Comparison of ENCODE assay signal across 8 cellular contexts in genomic region chr2:96251721-96252292, GRCh38. TPM values are rescaled to one million over a fixed set of nuclear protein-coding genes. Genes with fewer than 3 reads are reported as not detected.
DNase-seq lines count a peak whose midpoint lies in the region; ATAC-seq and FAIRE-seq lines count a peak whose summit lies in the region.

No MANE protein-coding gene starts in this region.

- ATAC-seq in activated naive CD4-positive, alpha-beta T cell treated with anti-CD3 and anti-CD28 coated beads, Interleukin-2, amount 50 U/mL, for 72 hours = no peak
- peak; percentile 76 for ATAC-seq in left ventricle myocardium superior

- H3K4me1 ChIP-seq in skeletal muscle tissue (ENCODE audit: control insufficient read depth in 3 of 3, insufficient read depth in 3 of 3, low read length in 3 of 3) = peaks cover 61 to 83% (median 79%) of the 10 kb centered on the region in 3 donors
- peaks cover 0 to 2% of the 10 kb centered on the region in 2 donors for H3K4me1 ChIP-seq in small intestine (ENCODE audit: control insufficient read depth in 2 of 2, insufficient read depth in 1 of 2, low read depth in 1 of 2, low read length in 1 of 2)

- H3K36me3 Mint-ChIP-seq in activated naive CD4-positive, alpha-beta T cell treated with anti-CD3 and anti-CD28 coated beads, Interleukin-2, amount 50 U/mL, for 72 hours = peaks cover 3 to 11% of the 10 kb centered on the region in 2 donors

- H3K27me3 ChIP-seq in skeletal muscle tissue (ENCODE audit: control insufficient read depth in 3 of 3, insufficient read depth in 3 of 3, low read length in 3 of 3) (no peaks in the 10 kb centered on the region), small intestine (ENCODE audit: control insufficient read depth in 2 of 2, insufficient read depth in 2 of 2, low read length in 2 of 2) (no peaks in the 10 kb centered on the region)

- peak overlapping the region; percentile 44 to 93 for H3K27ac Mint-ChIP-seq in activated naive CD4-positive, alpha-beta T cell treated with anti-CD3 and anti-CD28 coated beads, Interleukin-2, amount 50 U/mL, for 72 hours

- FAIRE-seq in small intestine (lab: Jason Lieb, UNC) = no peak

- no peak for DNase-seq in activated naive CD4-positive, alpha-beta T cell treated with anti-CD3 and anti-CD28 coated beads, Interleukin-2, amount 50 U/mL, for 72 hours (ENCODE audit: low spot score in 2 of 2)
- no peak for DNase-seq in activated naive CD4-positive, alpha-beta T cell treated with anti-CD3 and anti-CD28 coated beads, Interleukin-2, amount 50 U/mL, for 16 hours
- peak; percentile 95 for DNase-seq in amniotic epithelial cell (ENCODE audit: low read depth)
- peak; percentile 70 for DNase-seq in left ventricle myocardium superior
- no peak for DNase-seq in NAMALWA (ENCODE audit: low spot score)
- no peak for DNase-seq in small intestine
- no peak for DNase-seq in cortex of kidney (lab: John Stamatoyannopoulos, UW)

- H3K4me3 ChIP-seq in skeletal muscle tissue (ENCODE audit: low read length in 3 of 3) (peak overlapping the region in 2 of 3 donors; percentile 29 to 54), small intestine (ENCODE audit: low read depth in 1 of 2, low read length in 2 of 2) (no peak overlapping the region)

- WGBS in small intestine, 3 donors = 64 to 69% (median 67%) methylated on average over 6 of the region's 6 CpGs

- no peaks in the 10 kb centered on the region for H3K9me3 ChIP-seq in skeletal muscle tissue (ENCODE audit: control insufficient read depth in 3 of 3, low read length in 3 of 3)
- no peaks in the 10 kb centered on the region for H3K9me3 ChIP-seq in small intestine (ENCODE audit: control insufficient read depth, low read depth)

- H3K27ac ChIP-seq in skeletal muscle tissue (ENCODE audit: low read depth, low read length) = peak overlapping the region; percentile 77
- H3K27ac ChIP-seq in small intestine (ENCODE audit: low read depth in 1 of 2, low read length in 1 of 2) = no peak overlapping the region

- peaks cover 18 to 28% (median 26%) of the 10 kb centered on the region in 3 donors for H3K36me3 ChIP-seq in skeletal muscle tissue (ENCODE audit: control insufficient read depth in 3 of 3, insufficient read depth in 3 of 3, low read length in 3 of 3)
- peaks cover 12 to 35% of the 10 kb centered on the region in 2 donors for H3K36me3 ChIP-seq in small intestine (ENCODE audit: control insufficient read depth in 2 of 2, insufficient read depth in 2 of 2, low read length in 2 of 2)

- H3K9ac ChIP-seq in skeletal muscle tissue (ENCODE audit: low read depth in 1 of 3, low read length in 3 of 3) = peak overlapping the region; percentile 14 to 77 (median 34)

- no peaks in the 10 kb centered on the region for H3K9me3 Mint-ChIP-seq in activated naive CD4-positive, alpha-beta T cell treated with anti-CD3 and anti-CD28 coated beads, Interleukin-2, amount 50 U/mL, for 72 hours

- intact Hi-C loops in left ventricle myocardium superior (cut with micrococcal nuclease) = no loop called here

RNA-seq across cellular contexts. Expression of gene TMEM127, which starts 14.0 kb away (rescaled TPM):
- total RNA-seq in activated naive CD4-positive, alpha-beta T cell treated with anti-CD3 and anti-CD28 coated beads, Interleukin-2, amount 50 U/mL, for 72 hours = 10 to 100 TPM; 16.5 to 17.6 TPM
- total RNA-seq in left ventricle myocardium superior = 71.2 TPM
- 8.9 TPM for total RNA-seq in skeletal muscle tissue
- polyA plus RNA-seq in small intestine = 10 to 100 TPM; 12.1 to 27.6 (median 14.6) TPM

RNA-seq across cellular contexts. Expression of gene CIAO1, which starts 14.2 kb away (rescaled TPM):
- total RNA-seq in activated naive CD4-positive, alpha-beta T cell treated with anti-CD3 and anti-CD28 coated beads, Interleukin-2, amount 50 U/mL, for 72 hours = 10 to 100 TPM; 71.5 to 82.9 TPM
- 63.1 TPM for total RNA-seq in left ventricle myocardium superior
- 51.1 TPM for total RNA-seq in skeletal muscle tissue
- polyA plus RNA-seq in small intestine = 10 to 100 TPM; 50.3 to 59.9 (median 53.2) TPM

RNA-seq across cellular contexts. Expression of gene STARD7, which starts 43.2 kb away (rescaled TPM):
- 100 to 1,000 TPM in 1 of 2 donors, 10 to 100 TPM in 1; 82.9 to 159 TPM for total RNA-seq in activated naive CD4-positive, alpha-beta T cell treated with anti-CD3 and anti-CD28 coated beads, Interleukin-2, amount 50 U/mL, for 72 hours
- total RNA-seq in left ventricle myocardium superior (214 TPM), skeletal muscle tissue (185 TPM)
- 10 to 100 TPM; 44.5 to 84.5 (median 48.9) TPM for polyA plus RNA-seq in small intestine

RNA-seq across cellular contexts. Expression of gene SNRNP200, which starts 53.5 kb away (rescaled TPM):
- 100 to 1,000 TPM; 187 to 193 TPM for total RNA-seq in activated naive CD4-positive, alpha-beta T cell treated with anti-CD3 and anti-CD28 coated beads, Interleukin-2, amount 50 U/mL, for 72 hours
- total RNA-seq in left ventricle myocardium superior (55.3 TPM), skeletal muscle tissue (60.5 TPM)
- 10 to 100 TPM; 55.4 to 72.0 (median 61.7) TPM for polyA plus RNA-seq in small intestine

Comparison
In these comparisons a context has a peak if more than half of its experiments do, and no peak if none do; other contexts are left out.
1. DNase-seq: peak in amniotic epithelial cell (single experiment) and left ventricle myocardium superior (single experiment); none in activated naive CD4-positive, alpha-beta T cell treated with anti-CD3 and anti-CD28 coated beads, Interleukin-2, amount 50 U/mL, for 72 hours (0 of 2), activated naive CD4-positive, alpha-beta T cell treated with anti-CD3 and anti-CD28 coated beads, Interleukin-2, amount 50 U/mL, for 16 hours (single experiment), NAMALWA (single experiment), small intestine (single experiment) and cortex of kidney (single experiment).
2. H3K4me3 ChIP-seq: peak in skeletal muscle tissue (2 of 3); none in small intestine (0 of 2).